8 cellular contexts compared by ENCODE assay signal in the genomic region with DNA sequence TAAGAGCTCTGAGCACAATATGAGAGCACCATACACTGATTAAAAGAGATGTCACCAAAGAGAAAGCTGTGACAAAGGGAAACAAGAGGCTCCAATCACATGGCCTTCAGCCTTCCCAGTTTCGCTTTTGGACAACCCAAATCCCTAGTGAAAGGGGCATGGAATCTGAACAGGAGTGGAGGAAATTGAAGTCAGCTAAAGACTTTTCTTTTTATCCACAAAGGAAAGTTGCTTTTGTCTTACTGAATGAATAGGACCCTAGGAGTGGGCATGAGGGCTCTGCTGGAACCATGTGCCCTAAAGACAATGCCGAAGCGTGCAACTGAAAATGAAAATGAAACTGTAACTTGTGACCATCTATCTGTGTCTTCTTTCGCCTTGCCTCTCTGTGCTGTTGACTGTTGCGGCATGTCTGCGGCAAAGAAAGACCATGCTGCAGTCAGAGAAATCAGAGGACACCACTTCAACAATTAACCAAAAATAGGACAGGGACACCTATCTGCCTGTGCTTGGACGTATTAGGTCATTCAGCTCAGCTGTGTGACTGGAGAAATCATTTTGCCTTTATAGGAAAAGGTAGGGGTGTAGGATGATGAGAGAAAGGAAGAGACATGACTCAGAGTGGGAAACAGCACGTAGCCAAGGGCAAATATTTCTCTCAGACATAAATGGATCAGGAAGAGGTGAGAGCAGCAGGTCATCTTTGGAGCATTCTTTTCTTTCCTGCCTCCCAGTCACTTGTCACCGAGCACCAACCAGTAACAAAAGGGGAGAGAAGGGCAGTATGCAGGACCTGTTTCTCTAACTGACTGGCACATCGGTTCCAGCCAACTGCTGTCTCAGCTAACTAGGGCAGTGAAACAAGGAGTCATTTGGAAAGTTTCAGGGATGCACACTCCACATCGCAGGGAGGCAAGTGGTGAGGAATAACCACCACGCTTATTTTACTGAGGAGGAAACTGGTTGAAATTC. TPM values are rescaled to one million over a fixed set of nuclear protein-coding genes. Genes with fewer than 3 reads are reported as not detected.
DNase-seq lines count a peak whose midpoint lies in the region; ATAC-seq and TF ChIP-seq lines count a peak whose summit lies in the region.

No MANE protein-coding gene starts in this region.

- WGBS in esophagus squamous epithelium, 2 donors, result 23 to 25% methylated on average over 12 of the region's 12 CpGs
- 24 to 31% (median 26%) methylated on average over 12 of the region's 12 CpGs for WGBS in psoas muscle, 3 donors

- peak overlapping the region; percentile 29 to 60 (median 49) for H3K4me3 ChIP-seq in esophagus squamous epithelium
- peak overlapping the region; percentile 60 for H3K4me3 ChIP-seq in psoas muscle

- H3K27me3 ChIP-seq in esophagus squamous epithelium (no peaks in the 10 kb centered on the region), psoas muscle (ENCODE audit: insufficient read depth in 3 of 3, low read length in 2 of 3) (no peaks in the 10 kb centered on the region)

- no peak for TF ChIP-seq POLR2A in esophagus squamous epithelium (IDR thresholded peaks at IDR 0.05)

- peak overlapping the region; percentile 67 to 87 (median 84) for H3K27ac ChIP-seq in esophagus squamous epithelium
- H3K27ac ChIP-seq in psoas muscle, result peak overlapping the region; percentile 57

- peak; percentile 81 for DNase-seq in EH (ENCODE audit: low read depth)
- DNase-seq in esophagus squamous epithelium (lab: John Stamatoyannopoulos, UW), result no peak
- no peak for DNase-seq in psoas muscle
- no peak for DNase-seq in epidermal melanocyte (ENCODE audit: insufficient read length, low spot score)
- DNase-seq in activated CD4-positive, alpha-beta T cell treated with anti-CD3 and anti-CD28 coated beads, Interleukin-2, amount 50 U/mL, for 1 hour, result no peak

- ATAC-seq in GM19467 (IDR thresholded peaks at IDR 0.05; ENCODE audit: unreplicated experiment), result peak; percentile 99
- peak; percentile 99 for ATAC-seq in HG03460 (IDR thresholded peaks at IDR 0.05; ENCODE audit: unreplicated experiment)
- peak; percentile 73 for ATAC-seq in SK-N-SH treated with all-trans-retinoic acid at 6 μM for 48 hours
- ATAC-seq in psoas muscle, result peak; percentile 51 to 77 (median 52)

- intact Hi-C loops in esophagus squamous epithelium (cut with DNase I), result no loop called here
- intact Hi-C loops in psoas muscle (cut with DNase I), result no loop called here

- H3K36me3 ChIP-seq in esophagus squamous epithelium (peaks cover 0 to 20% (median 0%) of the 10 kb centered on the region in 3 donors), psoas muscle (ENCODE audit: insufficient read depth in 1 of 2, low read depth in 1 of 2) (no peaks in the 10 kb centered on the region)

- no peak for TF ChIP-seq CTCF in esophagus squamous epithelium (IDR thresholded peaks at IDR 0.05)
- no peak for TF ChIP-seq CTCF in psoas muscle (IDR thresholded peaks at IDR 0.05)

- H3K4me1 ChIP-seq in esophagus squamous epithelium (peaks cover 4 to 23% (median 7%) of the 10 kb centered on the region in 3 donors), psoas muscle (no peaks in the 10 kb centered on the region)

- H3K9me3 ChIP-seq in esophagus squamous epithelium (no peaks in the 10 kb centered on the region), psoas muscle (no peaks in the 10 kb centered on the region)

TF ChIP-seq in SK-N-SH treated with all-trans-retinoic acid at 6 μM for 48 hours, 23 proteins besides CTCF, POLR2A, EP300 and RAD21:
- TF ChIP-seq, protein P1, sequence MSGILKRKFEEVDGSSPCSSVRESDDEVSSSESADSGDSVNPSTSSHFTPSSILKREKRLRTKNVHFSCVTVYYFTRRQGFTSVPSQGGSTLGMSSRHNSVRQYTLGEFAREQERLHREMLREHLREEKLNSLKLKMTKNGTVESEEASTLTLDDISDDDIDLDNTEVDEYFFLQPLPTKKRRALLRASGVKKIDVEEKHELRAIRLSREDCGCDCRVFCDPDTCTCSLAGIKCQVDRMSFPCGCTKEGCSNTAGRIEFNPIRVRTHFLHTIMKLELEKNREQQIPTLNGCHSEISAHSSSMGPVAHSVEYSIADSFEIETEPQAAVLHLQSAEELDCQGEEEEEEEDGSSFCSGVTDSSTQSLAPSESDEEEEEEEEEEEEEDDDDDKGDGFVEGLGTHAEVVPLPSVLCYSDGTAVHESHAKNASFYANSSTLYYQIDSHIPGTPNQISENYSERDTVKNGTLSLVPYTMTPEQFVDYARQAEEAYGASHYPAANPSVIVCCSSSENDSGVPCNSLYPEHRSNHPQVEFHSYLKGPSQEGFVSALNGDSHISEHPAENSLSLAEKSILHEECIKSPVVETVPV (CRISPR knock-in tag; IDR thresholded peaks at IDR 0.05), result no peak
- no peak for TF ChIP-seq ZFP30 (CRISPR knock-in tag; IDR thresholded peaks at IDR 0.05)
- no peak for TF ChIP-seq RARB (CRISPR knock-in tag; IDR thresholded peaks at IDR 0.05)
- TF ChIP-seq ZC3H10 (CRISPR knock-in tag; IDR thresholded peaks at IDR 0.05), result no peak
- TF ChIP-seq, protein P2, sequence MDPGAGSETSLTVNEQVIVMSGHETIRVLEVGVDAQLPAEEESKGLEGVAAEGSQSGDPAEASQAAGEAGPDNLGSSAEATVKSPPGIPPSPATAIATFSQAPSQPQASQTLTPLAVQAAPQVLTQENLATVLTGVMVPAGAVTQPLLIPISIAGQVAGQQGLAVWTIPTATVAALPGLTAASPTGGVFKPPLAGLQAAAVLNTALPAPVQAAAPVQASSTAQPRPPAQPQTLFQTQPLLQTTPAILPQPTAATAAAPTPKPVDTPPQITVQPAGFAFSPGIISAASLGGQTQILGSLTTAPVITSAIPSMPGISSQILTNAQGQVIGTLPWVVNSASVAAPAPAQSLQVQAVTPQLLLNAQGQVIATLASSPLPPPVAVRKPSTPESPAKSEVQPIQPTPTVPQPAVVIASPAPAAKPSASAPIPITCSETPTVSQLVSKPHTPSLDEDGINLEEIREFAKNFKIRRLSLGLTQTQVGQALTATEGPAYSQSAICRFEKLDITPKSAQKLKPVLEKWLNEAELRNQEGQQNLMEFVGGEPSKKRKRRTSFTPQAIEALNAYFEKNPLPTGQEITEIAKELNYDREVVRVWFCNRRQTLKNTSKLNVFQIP (CRISPR knock-in tag; IDR thresholded peaks at IDR 0.05; ENCODE audit: borderline replicate concordance, low read depth), result no peak
- TF ChIP-seq TOX (CRISPR knock-in tag; IDR thresholded peaks at IDR 0.05; ENCODE audit: borderline replicate concordance), result no peak
- TF ChIP-seq GLIS3 (CRISPR knock-in tag; IDR thresholded peaks at IDR 0.05), result no peak
- TF ChIP-seq, protein P3, sequence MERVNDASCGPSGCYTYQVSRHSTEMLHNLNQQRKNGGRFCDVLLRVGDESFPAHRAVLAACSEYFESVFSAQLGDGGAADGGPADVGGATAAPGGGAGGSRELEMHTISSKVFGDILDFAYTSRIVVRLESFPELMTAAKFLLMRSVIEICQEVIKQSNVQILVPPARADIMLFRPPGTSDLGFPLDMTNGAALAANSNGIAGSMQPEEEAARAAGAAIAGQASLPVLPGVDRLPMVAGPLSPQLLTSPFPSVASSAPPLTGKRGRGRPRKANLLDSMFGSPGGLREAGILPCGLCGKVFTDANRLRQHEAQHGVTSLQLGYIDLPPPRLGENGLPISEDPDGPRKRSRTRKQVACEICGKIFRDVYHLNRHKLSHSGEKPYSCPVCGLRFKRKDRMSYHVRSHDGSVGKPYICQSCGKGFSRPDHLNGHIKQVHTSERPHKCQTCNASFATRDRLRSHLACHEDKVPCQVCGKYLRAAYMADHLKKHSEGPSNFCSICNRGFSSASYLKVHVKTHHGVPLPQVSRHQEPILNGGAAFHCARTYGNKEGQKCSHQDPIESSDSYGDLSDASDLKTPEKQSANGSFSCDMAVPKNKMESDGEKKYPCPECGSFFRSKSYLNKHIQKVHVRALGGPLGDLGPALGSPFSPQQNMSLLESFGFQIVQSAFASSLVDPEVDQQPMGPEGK (CRISPR knock-in tag; IDR thresholded peaks at IDR 0.05; ENCODE audit: borderline replicate concordance), result no peak
- no peak for TF ChIP-seq BACH2 (CRISPR knock-in tag; IDR thresholded peaks at IDR 0.05; ENCODE audit: borderline replicate concordance)
- TF ChIP-seq TCF4 (CRISPR knock-in tag; IDR thresholded peaks at IDR 0.05; ENCODE audit: borderline replicate concordance), result no peak
- TF ChIP-seq, protein P4, sequence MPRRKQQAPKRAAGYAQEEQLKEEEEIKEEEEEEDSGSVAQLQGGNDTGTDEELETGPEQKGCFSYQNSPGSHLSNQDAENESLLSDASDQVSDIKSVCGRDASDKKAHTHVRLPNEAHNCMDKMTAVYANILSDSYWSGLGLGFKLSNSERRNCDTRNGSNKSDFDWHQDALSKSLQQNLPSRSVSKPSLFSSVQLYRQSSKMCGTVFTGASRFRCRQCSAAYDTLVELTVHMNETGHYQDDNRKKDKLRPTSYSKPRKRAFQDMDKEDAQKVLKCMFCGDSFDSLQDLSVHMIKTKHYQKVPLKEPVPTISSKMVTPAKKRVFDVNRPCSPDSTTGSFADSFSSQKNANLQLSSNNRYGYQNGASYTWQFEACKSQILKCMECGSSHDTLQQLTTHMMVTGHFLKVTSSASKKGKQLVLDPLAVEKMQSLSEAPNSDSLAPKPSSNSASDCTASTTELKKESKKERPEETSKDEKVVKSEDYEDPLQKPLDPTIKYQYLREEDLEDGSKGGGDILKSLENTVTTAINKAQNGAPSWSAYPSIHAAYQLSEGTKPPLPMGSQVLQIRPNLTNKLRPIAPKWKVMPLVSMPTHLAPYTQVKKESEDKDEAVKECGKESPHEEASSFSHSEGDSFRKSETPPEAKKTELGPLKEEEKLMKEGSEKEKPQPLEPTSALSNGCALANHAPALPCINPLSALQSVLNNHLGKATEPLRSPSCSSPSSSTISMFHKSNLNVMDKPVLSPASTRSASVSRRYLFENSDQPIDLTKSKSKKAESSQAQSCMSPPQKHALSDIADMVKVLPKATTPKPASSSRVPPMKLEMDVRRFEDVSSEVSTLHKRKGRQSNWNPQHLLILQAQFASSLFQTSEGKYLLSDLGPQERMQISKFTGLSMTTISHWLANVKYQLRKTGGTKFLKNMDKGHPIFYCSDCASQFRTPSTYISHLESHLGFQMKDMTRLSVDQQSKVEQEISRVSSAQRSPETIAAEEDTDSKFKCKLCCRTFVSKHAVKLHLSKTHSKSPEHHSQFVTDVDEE (CRISPR knock-in tag; IDR thresholded peaks at IDR 0.05), result no peak
- no peak for TF ChIP-seq ISL1 (CRISPR knock-in tag; IDR thresholded peaks at IDR 0.05)
- no peak for TF ChIP-seq ZNF565 (CRISPR knock-in tag; conservative IDR thresholded peaks at IDR 0.05; ENCODE audit: low read depth)

RNA-seq across cellular contexts. Expression of a gene that starts 12.3 kb away (rescaled TPM):
- 10 to 100 TPM; 31.8 to 85.3 (median 73.4) TPM for total RNA-seq in esophagus squamous epithelium
- total RNA-seq in psoas muscle, result 10 to 100 TPM; 12.8 to 20.1 (median 19.2) TPM
- polyA plus RNA-seq in psoas muscle, result 10 to 100 TPM; 10.9 to 15.7 (median 11.7) TPM

RNA-seq across cellular contexts. Expression of a gene that starts 13.0 kb away (rescaled TPM):
- total RNA-seq in esophagus squamous epithelium (100 to 1,000 TPM in 2 of 4 donors, 10 to 100 TPM in 2; 21.7 to 171 (median 86.8) TPM), psoas muscle (100 to 1,000 TPM in 1 of 4 donors, 10 to 100 TPM in 3; 59.0 to 120 (median 66.7) TPM)
- 10 to 100 TPM; 57.6 to 70.1 (median 69.0) TPM for polyA plus RNA-seq in psoas muscle
